Comparison of ENCODE assay signal across 8 cellular contexts in genomic region chr7:107891619-107892366, GRCh38. TPM values are rescaled to one million over a fixed set of nuclear protein-coding genes. Genes with fewer than 3 reads are reported as not detected.
DNase-seq lines count a peak whose midpoint lies in the region; ATAC-seq and TF ChIP-seq lines count a peak whose summit lies in the region.

No MANE protein-coding gene starts in this region.

- peak overlapping the region; percentile 62 to 93 (median 86) for H3K4me3 ChIP-seq in BLaER1 treated with 17β-estradiol and CSF1 and Interleukin-3, amounts not matched to agents 10 nM and 100 nM
- H3K4me3 ChIP-seq in gastroesophageal sphincter = peak overlapping the region; percentile 52 to 84
- peak overlapping the region; percentile 85 to 96 (median 93) for H3K4me3 ChIP-seq in skeletal muscle tissue (ENCODE audit: low read length in 3 of 3)

- peak overlapping the region; percentile 80 to 96 (median 92) for H3K27ac ChIP-seq in BLaER1 treated with 17β-estradiol and CSF1 and Interleukin-3, amounts not matched to agents 10 nM and 100 nM
- peak overlapping the region; percentile 71 to 98 (median 97) for H3K27ac ChIP-seq in gastroesophageal sphincter
- H3K27ac ChIP-seq in skeletal muscle tissue (ENCODE audit: low read depth, low read length) = peak overlapping the region; percentile 94

- POLR2A ChIA-PET in WTC11 (lab: Charles Lee) = no interaction called here

- DNase-seq in WTC11 (ENCODE audit: low spot score) (no peak), SHP77 treated with DMSO at 0.1 percent for 48 hours (lab: John Stamatoyannopoulos, UW) (no peak), GM20000 (ENCODE audit: low spot score) (no peak)

- TF ChIP-seq POLR2A in gastroesophageal sphincter (IDR thresholded peaks at IDR 0.05) = no peak

- peaks cover 15% of the 10 kb centered on the region for H3K4me1 Mint-ChIP-seq in WTC11

- H3K9ac ChIP-seq in BLaER1 treated with 17β-estradiol and CSF1 and Interleukin-3, amounts not matched to agents 10 nM and 100 nM = peak overlapping the region; percentile 84 to 96 (median 93)
- peak overlapping the region; percentile 93 to 98 (median 93) for H3K9ac ChIP-seq in skeletal muscle tissue (ENCODE audit: low read depth in 1 of 3, low read length in 3 of 3)

- peaks cover 2% of the 10 kb centered on the region; the same call in 1 of the 2 replicates for H3K27me3 Mint-ChIP-seq in WTC11 (ENCODE audit: low read depth)

- H3K9me3 ChIP-seq in BLaER1 treated with 17β-estradiol and CSF1 and Interleukin-3, amounts not matched to agents 10 nM and 100 nM (replicated peaks in 1 of 11) = peaks cover 0 to 16% (median 14%) of the 10 kb centered on the region in 11 experiments; a peak in 17 of 22 replicates
- no peaks in the 10 kb centered on the region for H3K9me3 ChIP-seq in gastroesophageal sphincter
- no peaks in the 10 kb centered on the region for H3K9me3 ChIP-seq in skeletal muscle tissue (ENCODE audit: control insufficient read depth in 3 of 3, low read length in 3 of 3)

- 20 to 27% methylated on average over 8 to 10 of the region's 10 CpGs for WGBS in gastroesophageal sphincter (ENCODE audit: low coverage in 1 of 2), 2 donors

- peaks cover 19% of the 10 kb centered on the region for H3K36me3 Mint-ChIP-seq in WTC11

- peaks cover 24 to 47% (median 29%) of the 10 kb centered on the region in 10 experiments for H3K4me1 ChIP-seq in BLaER1 treated with 17β-estradiol and CSF1 and Interleukin-3, amounts not matched to agents 10 nM and 100 nM
- peaks cover 0 to 61% (median 18%) of the 10 kb centered on the region in 3 donors for H3K4me1 ChIP-seq in gastroesophageal sphincter
- H3K4me1 ChIP-seq in skeletal muscle tissue (ENCODE audit: control insufficient read depth in 3 of 3, insufficient read depth in 3 of 3, low read length in 3 of 3) = peaks cover 18 to 39% (median 38%) of the 10 kb centered on the region in 3 donors

- H3K9me3 Mint-ChIP-seq in WTC11 = peaks cover 14% of the 10 kb centered on the region

- H3K27me3 ChIP-seq in BLaER1 treated with 17β-estradiol and CSF1 and Interleukin-3, amounts not matched to agents 10 nM and 100 nM = no peaks in the 10 kb centered on the region
- H3K27me3 ChIP-seq in gastroesophageal sphincter (no peaks in the 10 kb centered on the region), skeletal muscle tissue (ENCODE audit: control insufficient read depth in 3 of 3, insufficient read depth in 3 of 3, low read length in 3 of 3) (no peaks in the 10 kb centered on the region)

- ATAC-seq in GM18868 (IDR thresholded peaks at IDR 0.05; ENCODE audit: unreplicated experiment) (peak; percentile 30), HG03280 (IDR thresholded peaks at IDR 0.05; ENCODE audit: unreplicated experiment) (peak; percentile 3), WTC11 (no peak), gastroesophageal sphincter (no peak)

- H3K4me3 Mint-ChIP-seq in WTC11 = peak overlapping the region; percentile 92

- H4K20me1 ChIP-seq in BLaER1 treated with 17β-estradiol and CSF1 and Interleukin-3, amounts not matched to agents 10 nM and 100 nM = peaks cover 12 to 46% (median 29%) of the 10 kb centered on the region in 11 experiments; a peak in 17 of 22 replicates

- CTCF ChIA-PET in WTC11 (lab: Charles Lee) = interaction anchor here (1.7 to 2.2 kb wide), 2 partner anchors 13 to 17 kb away, joined by 6 to 11 read pairs; no protein-coding TSS in a partner anchor

- peak overlapping the region; percentile 77 to 96 (median 83) for H3K4me2 ChIP-seq in BLaER1 treated with 17β-estradiol and CSF1 and Interleukin-3, amounts not matched to agents 10 nM and 100 nM

- H3K36me3 ChIP-seq in BLaER1 treated with 17β-estradiol and CSF1 and Interleukin-3, amounts not matched to agents 10 nM and 100 nM = peaks cover 28 to 42% (median 39%) of the 10 kb centered on the region in 11 experiments
- H3K36me3 ChIP-seq in gastroesophageal sphincter (peaks cover 0 to 24% of the 10 kb centered on the region in 2 donors), skeletal muscle tissue (ENCODE audit: control insufficient read depth in 3 of 3, insufficient read depth in 3 of 3, low read length in 3 of 3) (peaks cover 0 to 29% (median 11%) of the 10 kb centered on the region in 3 donors)

- no peak for TF ChIP-seq EP300 in gastroesophageal sphincter (IDR thresholded peaks at IDR 0.05)

- H3K27ac Mint-ChIP-seq in WTC11 = peak overlapping the region; percentile 89

- TF ChIP-seq CTCF in WTC11 (IDR thresholded peaks at IDR 0.05) (no peak), gastroesophageal sphincter (IDR thresholded peaks at IDR 0.05) (no peak), GM20000 (IDR thresholded peaks at IDR 0.05; ENCODE audit: extremely low read depth, missing control alignments) (no peak)

TF ChIP-seq in WTC11, 78 proteins besides CTCF, POLR2A, EP300 and RAD21:
- TF ChIP-seq ZNF532 (CRISPR knock-in tag; IDR thresholded peaks at IDR 0.05; ENCODE audit: borderline replicate concordance) = no peak
- TF ChIP-seq FOXP1 (CRISPR knock-in tag; IDR thresholded peaks at IDR 0.05; ENCODE audit: borderline replicate concordance) = no peak
- no peak for TF ChIP-seq USF1 (CRISPR knock-in tag; IDR thresholded peaks at IDR 0.05)
- TF ChIP-seq ETV6 (CRISPR knock-in tag; IDR thresholded peaks at IDR 0.05) = no peak
- TF ChIP-seq ZNF281 (CRISPR knock-in tag; IDR thresholded peaks at IDR 0.05) = no peak
- no peak for TF ChIP-seq ZSCAN18 (CRISPR knock-in tag; IDR thresholded peaks at IDR 0.05)
- TF ChIP-seq FOXK1 (CRISPR knock-in tag; IDR thresholded peaks at IDR 0.05) = no peak

RNA-seq across cellular contexts. Expression of gene DLD, which starts 0.8 kb away (rescaled TPM):
- total RNA-seq in WTC11 (2021) (72.1 to 79.9 TPM (median 75.6 TPM) in 3 replicates), gastroesophageal sphincter (100 to 1,000 TPM in 3 of 4 donors, 10 to 100 TPM in 1; 79.3 to 246 (median 148) TPM), skeletal muscle tissue (69.4 TPM)

Comparison
In these comparisons a context has a peak if more than half of its experiments do, and no peak if none do; other contexts are left out.
1. ATAC-seq: peak in GM18868 (single experiment) and HG03280 (single experiment); none in WTC11 (single experiment) and gastroesophageal sphincter (single experiment).
2. Peak in every context shown above with its lines, with median percentiles within 50 percentile points of each other: H3K27ac ChIP-seq and H3K4me3 ChIP-seq.